In the genomic region with DNA sequence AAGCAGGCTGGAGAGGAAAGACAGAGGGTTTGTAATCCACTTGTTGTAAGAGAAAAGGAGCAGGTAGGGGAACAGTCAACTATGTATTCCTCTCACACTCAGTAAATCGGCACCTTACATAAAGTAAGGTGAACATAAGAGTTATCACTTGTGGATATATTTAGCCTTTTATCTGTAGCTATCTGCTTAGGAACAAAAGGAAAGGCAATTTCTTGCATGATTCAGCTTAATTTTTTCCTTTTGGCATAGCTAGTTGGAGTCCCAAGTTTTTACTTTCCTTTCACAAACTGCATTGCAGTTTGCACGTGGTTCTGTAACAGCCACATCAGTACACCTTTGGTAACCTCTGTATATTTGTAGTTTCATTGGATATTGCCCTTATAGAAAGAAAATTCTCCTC, we compare ENCODE assay signal across 20 cellular contexts.
"Had no signal": no experiment of that assay in that cellular context is flagged by ENCODE, and none has a peak within 500 bp of the region (broad histone marks: within the 10 kb centered on the region; RNA-seq: fewer than 3 reads in every experiment).

No MANE protein-coding gene starts in this region.

- H3K27me3 ChIP-seq: brain microvascular endothelial cell, heart right ventricle, right lobe of liver, upper lobe of left lung had no signal

- H3K9me3 ChIP-seq: heart right ventricle, left ventricle myocardium inferior, right lobe of liver, upper lobe of left lung had no signal

- H3K36me3 ChIP-seq: brain microvascular endothelial cell, heart right ventricle, left ventricle myocardium inferior, right lobe of liver, upper lobe of left lung had no signal

- H3K27ac ChIP-seq: brain microvascular endothelial cell, heart right ventricle, left ventricle myocardium inferior, right lobe of liver, skin epidermis had no signal

- H3K4me1 ChIP-seq: right lobe of liver, upper lobe of left lung had no signal

- H3K9me3 Mint-ChIP-seq: activated naive CD4-positive, alpha-beta T cell treated with anti-CD3 and anti-CD28 coated beads, Interleukin-2, amount 50 U/mL, for 72 hours; nephron; stimulated activated memory B cell treated with anti-CD40 and anti-IgM and Interleukin-4, amounts not matched to agents 10 μg/mL and 1 μg/mL and 100 μg/mL, for 72 hours had no signal

- H3K4me1 Mint-ChIP-seq: nephron; stimulated activated memory B cell treated with anti-CD40 and anti-IgM and Interleukin-4, amounts not matched to agents 10 μg/mL and 1 μg/mL and 100 μg/mL, for 72 hours had no signal

- DNase-seq: activated CD4-positive, alpha-beta T cell treated with anti-CD3 and anti-CD28 coated beads for 1 hour; activated CD4-positive, alpha-beta T cell treated with anti-CD3 and anti-CD28 coated beads, Interleukin-2, amount 50 U/mL, for 1 hour; activated gamma-delta T cell treated with Interleukin-2 at 50 U/mL for 16 hours; activated T-cell treated with anti-CD3 and anti-CD28 coated beads, Interleukin-2, amount 50 U/mL, for 1 hour; aorta; brain microvascular endothelial cell; central memory CD4-positive, alpha-beta T cell; dermis blood vessel endothelial cell; effector memory CD4-positive, alpha-beta T cell; heart right ventricle; left ventricle myocardium inferior; posterior cingulate gyrus; right lobe of liver; T-helper 1 cell had no signal

- H3K36me3 Mint-ChIP-seq: activated naive CD4-positive, alpha-beta T cell treated with anti-CD3 and anti-CD28 coated beads, Interleukin-2, amount 50 U/mL, for 72 hours; stimulated activated memory B cell treated with anti-CD40 and anti-IgM and Interleukin-4, amounts not matched to agents 10 μg/mL and 1 μg/mL and 100 μg/mL, for 72 hours had no signal

- H3K4me3 ChIP-seq: heart right ventricle, left ventricle myocardium inferior, right lobe of liver, skin epidermis, upper lobe of left lung had no signal

- FAIRE-seq: TTC549 had no signal

- H3K4me3 Mint-ChIP-seq: nephron; stimulated activated memory B cell treated with anti-CD40 and anti-IgM and Interleukin-4, amounts not matched to agents 10 μg/mL and 1 μg/mL and 100 μg/mL, for 72 hours had no signal

- H3K27ac Mint-ChIP-seq: activated naive CD4-positive, alpha-beta T cell treated with anti-CD3 and anti-CD28 coated beads, Interleukin-2, amount 50 U/mL, for 72 hours; nephron; stimulated activated memory B cell treated with anti-CD40 and anti-IgM and Interleukin-4, amounts not matched to agents 10 μg/mL and 1 μg/mL and 100 μg/mL, for 72 hours had no signal
